In the genomic region with DNA sequence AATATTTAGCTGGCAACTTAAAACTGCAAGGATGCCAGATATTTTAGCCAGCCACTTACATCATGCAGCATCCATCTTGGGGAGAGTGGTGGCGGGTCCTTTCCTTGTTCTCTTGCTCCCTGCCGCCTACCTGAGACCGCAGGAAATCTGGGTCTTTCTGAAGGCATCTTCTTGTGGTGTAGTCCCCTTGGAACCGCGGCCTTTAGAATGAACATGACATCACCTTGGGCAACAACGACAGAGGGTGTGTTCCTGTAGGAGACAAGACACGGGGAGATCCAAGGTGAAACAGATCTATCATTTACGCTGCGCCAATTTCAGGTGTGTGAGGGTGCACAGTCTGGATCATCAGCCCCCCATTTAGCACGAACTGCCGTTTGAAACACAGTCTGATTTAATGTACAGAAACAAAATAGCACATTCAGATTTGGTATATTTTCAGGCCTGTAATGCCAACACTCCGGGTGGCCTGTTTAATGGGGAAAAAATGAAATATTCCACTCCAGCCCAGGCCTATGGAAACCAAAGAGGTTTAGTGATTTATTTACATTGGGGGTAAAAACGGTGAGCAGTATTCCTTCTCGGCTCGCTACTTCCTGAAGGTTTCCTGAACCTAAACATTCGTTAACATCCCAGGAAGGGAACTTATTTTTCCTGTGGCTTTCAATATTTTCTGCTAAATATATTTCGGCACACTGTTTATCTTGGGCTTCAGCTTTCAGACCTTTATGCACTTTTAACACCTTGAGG, we compare ENCODE assay signal across 8 cellular contexts. TPM values are rescaled to one million over a fixed set of nuclear protein-coding genes. Genes with fewer than 3 reads are reported as not detected.
DNase-seq lines count a peak whose midpoint lies in the region; ATAC-seq and TF ChIP-seq lines count a peak whose summit lies in the region.

No MANE protein-coding gene starts in this region.

- ATAC-seq in GM18868 (IDR thresholded peaks at IDR 0.05; ENCODE audit: unreplicated experiment) (no peak), GM21723 (IDR thresholded peaks at IDR 0.05; ENCODE audit: unreplicated experiment) (no peak), GM19455 (IDR thresholded peaks at IDR 0.05; ENCODE audit: unreplicated experiment) (no peak)

- no peaks in the 10 kb centered on the region for H3K9me3 ChIP-seq in SJSA1 (replicated peaks)
- H3K9me3 ChIP-seq in osteoblast (ENCODE audit: low read depth, low read length) = no peaks in the 10 kb centered on the region

- peaks cover 90% of the 10 kb centered on the region for H3K4me1 ChIP-seq in SJSA1 (replicated peaks)
- H3K4me1 ChIP-seq in osteoblast (ENCODE audit: insufficient read depth, low read length) = peaks cover 84% of the 10 kb centered on the region

- H4K20me1 ChIP-seq in osteoblast (ENCODE audit: insufficient read depth, low read length) = no peaks in the 10 kb centered on the region

- no peaks in the 10 kb centered on the region for H3K79me2 ChIP-seq in osteoblast (ENCODE audit: insufficient read depth, low read length)

- H2AFZ ChIP-seq in osteoblast (ENCODE audit: low read length) = peak overlapping the region; percentile 77

- DNase-seq in NCI-H2227 treated with DMSO at 0.1 percent for 48 hours (lab: John Stamatoyannopoulos, UW) (peak; percentile 76), NCI-H2227 (lab: John Stamatoyannopoulos, UW; ENCODE audit: unreplicated experiment) (no peak), SJSA1 (ENCODE audit: low read depth in 1 of 2, low spot score in 2 of 2) (peak in 1 of 2 experiments; percentile 48), osteoblast (ENCODE audit: insufficient read length, low spot score, missing footprints) (no peak)
- DNase-seq in effector CD4-positive, alpha-beta T cell = peak; percentile 35

- H3K27ac ChIP-seq in SJSA1 = peak overlapping the region; percentile 97
- peak overlapping the region; percentile 95 for H3K27ac ChIP-seq in osteoblast (ENCODE audit: low read depth, low read length)

- H3K4me2 ChIP-seq in osteoblast (ENCODE audit: insufficient read depth, low read length) = peak overlapping the region; percentile 87

- TF ChIP-seq CTCF in osteoblast (IDR thresholded peaks at IDR 0.05; ENCODE audit: extremely low read depth, low read depth, low read length) = no peak

- H3K27me3 ChIP-seq in SJSA1 (replicated peaks) (no peaks in the 10 kb centered on the region), osteoblast (ENCODE audit: insufficient read depth, low read length) (no peaks in the 10 kb centered on the region)

- no peaks in the 10 kb centered on the region for H3K36me3 ChIP-seq in SJSA1
- H3K36me3 ChIP-seq in osteoblast (ENCODE audit: insufficient read depth, low read length) = no peaks in the 10 kb centered on the region

- H3K4me3 ChIP-seq in SJSA1 = no peak overlapping the region
- H3K4me3 ChIP-seq in osteoblast (ENCODE audit: insufficient read depth, low read length) = peak overlapping the region; percentile 28

RNA-seq across cellular contexts. Expression of a gene that starts 12.7 kb away (rescaled TPM):
- total RNA-seq in SJSA1 (2014; rRNA removed; shearing (Covaris generic)) = 9.8 and 16.4 TPM in 2 replicates
- 19.4 and 26.4 TPM in 2 replicates for total RNA-seq in osteoblast

RNA-seq across cellular contexts. Expression of a gene that starts 56.9 kb away (rescaled TPM):
- total RNA-seq in SJSA1 (2014; rRNA removed; shearing (Covaris generic)) = 8.8 and 11.0 TPM in 2 replicates
- 15.9 and 16.6 TPM in 2 replicates for total RNA-seq in osteoblast

Comparison
In these comparisons a context has a peak if more than half of its experiments do, and no peak if none do; other contexts are left out.
1. DNase-seq: peak in NCI-H2227 treated with DMSO at 0.1 percent for 48 hours (single experiment) and effector CD4-positive, alpha-beta T cell (single experiment); none in NCI-H2227 (single experiment) and osteoblast (single experiment).